In the genomic region with DNA sequence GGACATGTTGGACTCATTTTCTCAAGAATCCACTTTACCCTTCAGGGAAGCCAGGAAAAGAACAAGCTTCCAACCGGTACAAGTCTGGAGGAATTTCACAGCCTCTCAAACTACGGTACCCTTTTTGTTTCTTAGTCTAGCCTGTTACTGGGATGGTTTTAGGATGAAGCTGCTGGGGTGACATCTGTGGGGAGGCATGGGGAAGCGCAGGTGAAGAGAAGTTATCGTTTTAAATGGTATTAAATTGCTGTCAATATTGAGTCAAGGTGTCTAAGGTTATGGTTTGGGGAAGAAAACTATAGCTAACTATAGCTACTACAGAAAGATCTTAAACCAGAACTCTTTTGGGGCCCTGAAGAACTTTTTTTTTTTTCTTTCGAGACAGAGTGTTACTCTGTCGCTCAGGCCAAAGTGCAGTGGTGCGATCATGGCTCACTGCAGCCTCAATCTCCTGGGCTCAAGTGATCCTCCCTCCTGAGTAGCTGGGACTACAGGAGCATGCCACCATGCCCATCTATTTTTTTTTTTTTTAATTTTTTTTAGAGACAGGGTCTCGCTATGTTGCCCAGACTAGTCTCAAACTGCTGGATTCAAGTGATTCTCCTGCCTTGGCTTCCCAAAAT, we compare ENCODE assay signal across 1 cellular context.
TF ChIP-seq lines count a peak whose summit lies in the region.

No MANE protein-coding gene starts in this region.

TF ChIP-seq in GM23338, 12 proteins besides CTCF, POLR2A, EP300 and RAD21 (continued from another document):
- TF ChIP-seq, protein P1, sequence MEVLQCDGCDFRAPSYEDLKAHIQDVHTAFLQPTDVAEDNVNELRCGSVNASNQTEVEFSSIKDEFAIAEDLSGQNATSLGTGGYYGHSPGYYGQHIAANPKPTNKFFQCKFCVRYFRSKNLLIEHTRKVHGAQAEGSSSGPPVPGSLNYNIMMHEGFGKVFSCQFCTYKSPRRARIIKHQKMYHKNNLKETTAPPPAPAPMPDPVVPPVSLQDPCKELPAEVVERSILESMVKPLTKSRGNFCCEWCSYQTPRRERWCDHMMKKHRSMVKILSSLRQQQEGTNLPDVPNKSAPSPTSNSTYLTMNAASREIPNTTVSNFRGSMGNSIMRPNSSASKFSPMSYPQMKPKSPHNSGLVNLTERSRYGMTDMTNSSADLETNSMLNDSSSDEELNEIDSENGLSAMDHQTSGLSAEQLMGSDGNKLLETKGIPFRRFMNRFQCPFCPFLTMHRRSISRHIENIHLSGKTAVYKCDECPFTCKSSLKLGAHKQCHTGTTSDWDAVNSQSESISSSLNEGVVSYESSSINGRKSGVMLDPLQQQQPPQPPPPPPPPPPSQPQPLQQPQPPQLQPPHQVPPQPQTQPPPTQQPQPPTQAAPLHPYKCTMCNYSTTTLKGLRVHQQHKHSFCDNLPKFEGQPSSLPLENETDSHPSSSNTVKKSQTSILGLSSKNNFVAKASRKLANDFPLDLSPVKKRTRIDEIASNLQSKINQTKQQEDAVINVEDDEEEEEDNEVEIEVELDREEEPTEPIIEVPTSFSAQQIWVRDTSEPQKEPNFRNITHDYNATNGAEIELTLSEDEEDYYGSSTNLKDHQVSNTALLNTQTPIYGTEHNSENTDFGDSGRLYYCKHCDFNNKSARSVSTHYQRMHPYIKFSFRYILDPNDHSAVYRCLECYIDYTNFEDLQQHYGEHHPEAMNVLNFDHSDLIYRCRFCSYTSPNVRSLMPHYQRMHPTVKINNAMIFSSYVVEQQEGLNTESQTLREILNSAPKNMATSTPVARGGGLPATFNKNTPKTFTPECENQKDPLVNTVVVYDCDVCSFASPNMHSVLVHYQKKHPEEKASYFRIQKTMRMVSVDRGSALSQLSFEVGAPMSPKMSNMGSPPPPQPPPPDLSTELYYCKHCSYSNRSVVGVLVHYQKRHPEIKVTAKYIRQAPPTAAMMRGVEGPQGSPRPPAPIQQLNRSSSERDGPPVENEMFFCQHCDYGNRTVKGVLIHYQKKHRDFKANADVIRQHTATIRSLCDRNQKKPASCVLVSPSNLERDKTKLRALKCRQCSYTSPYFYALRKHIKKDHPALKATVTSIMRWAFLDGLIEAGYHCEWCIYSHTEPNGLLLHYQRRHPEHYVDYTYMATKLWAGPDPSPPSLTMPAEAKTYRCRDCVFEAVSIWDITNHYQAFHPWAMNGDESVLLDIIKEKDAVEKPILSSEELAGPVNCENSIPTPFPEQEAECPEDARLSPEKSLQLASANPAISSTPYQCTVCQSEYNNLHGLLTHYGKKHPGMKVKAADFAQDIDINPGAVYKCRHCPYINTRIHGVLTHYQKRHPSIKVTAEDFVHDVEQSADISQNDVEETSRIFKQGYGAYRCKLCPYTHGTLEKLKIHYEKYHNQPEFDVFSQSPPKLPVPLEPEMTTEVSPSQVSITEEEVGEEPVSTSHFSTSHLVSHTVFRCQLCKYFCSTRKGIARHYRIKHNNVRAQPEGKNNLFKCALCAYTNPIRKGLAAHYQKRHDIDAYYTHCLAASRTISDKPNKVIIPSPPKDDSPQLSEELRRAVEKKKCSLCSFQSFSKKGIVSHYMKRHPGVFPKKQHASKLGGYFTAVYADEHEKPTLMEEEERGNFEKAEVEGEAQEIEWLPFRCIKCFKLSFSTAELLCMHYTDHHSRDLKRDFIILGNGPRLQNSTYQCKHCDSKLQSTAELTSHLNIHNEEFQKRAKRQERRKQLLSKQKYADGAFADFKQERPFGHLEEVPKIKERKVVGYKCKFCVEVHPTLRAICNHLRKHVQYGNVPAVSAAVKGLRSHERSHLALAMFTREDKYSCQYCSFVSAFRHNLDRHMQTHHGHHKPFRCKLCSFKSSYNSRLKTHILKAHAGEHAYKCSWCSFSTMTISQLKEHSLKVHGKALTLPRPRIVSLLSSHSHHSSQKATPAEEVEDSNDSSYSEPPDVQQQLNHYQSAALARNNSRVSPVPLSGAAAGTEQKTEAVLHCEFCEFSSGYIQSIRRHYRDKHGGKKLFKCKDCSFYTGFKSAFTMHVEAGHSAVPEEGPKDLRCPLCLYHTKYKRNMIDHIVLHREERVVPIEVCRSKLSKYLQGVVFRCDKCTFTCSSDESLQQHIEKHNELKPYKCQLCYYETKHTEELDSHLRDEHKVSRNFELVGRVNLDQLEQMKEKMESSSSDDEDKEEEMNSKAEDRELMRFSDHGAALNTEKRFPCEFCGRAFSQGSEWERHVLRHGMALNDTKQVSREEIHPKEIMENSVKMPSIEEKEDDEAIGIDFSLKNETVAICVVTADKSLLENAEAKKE (CRISPR knock-in tag; IDR thresholded peaks at IDR 0.05) = no peak
